Comparison of ENCODE assay signal across 17 cellular contexts in genomic region chr2:28450901-28451565, GRCh38.
"Had no signal": no experiment of that assay in that cellular context is flagged by ENCODE, and none has a peak within 500 bp of the region (broad histone marks: within the 10 kb centered on the region; RNA-seq: fewer than 3 reads in every experiment).

No MANE protein-coding gene starts in this region.

- H3K4me3 ChIP-seq: adrenal gland, dorsolateral prefrontal cortex, gastrocnemius medialis, heart right ventricle, lower lobe of right lung, right atrium auricular region, smooth muscle cell, stomach, testis had no signal

- H3K36me3 ChIP-seq: adrenal gland, gastrocnemius medialis, heart right ventricle, lower lobe of right lung, right atrium auricular region, stomach had no signal

- H3K4me3 Mint-ChIP-seq: endodermal cell had no signal

- H3K4me1 ChIP-seq: gastrocnemius medialis, testis had no signal

- H3K27ac ChIP-seq: dorsolateral prefrontal cortex, gastrocnemius medialis, lower lobe of right lung, right atrium auricular region, stomach, testis had no signal

- H3K27me3 ChIP-seq: adrenal gland, dorsolateral prefrontal cortex, gastrocnemius medialis, heart right ventricle, right atrium auricular region, stomach, testis had no signal

- H3K27ac Mint-ChIP-seq: endodermal cell, progenitor cell of endocrine pancreas had no signal

- ATAC-seq: gastrocnemius medialis, left colon, lower lobe of right lung had no signal

- H3K9me3 ChIP-seq: adrenal gland, gastrocnemius medialis, heart right ventricle, lower lobe of right lung, right atrium auricular region, stomach, testis had no signal

- H3K4me2 ChIP-seq: smooth muscle cell had no signal

- H3K9me3 Mint-ChIP-seq: activated CD8-positive, alpha-beta T cell treated with anti-CD3 and anti-CD28 coated beads for 36 hours; endodermal cell had no signal

- H3K27me3 Mint-ChIP-seq: activated CD8-positive, alpha-beta T cell treated with anti-CD3 and anti-CD28 coated beads for 36 hours; progenitor cell of endocrine pancreas had no signal

- DNase-seq: activated CD8-positive, alpha-beta memory T cell treated with anti-CD3 and anti-CD28 coated beads, Interleukin-2, amount 50 U/mL, for 48 hours; activated CD8-positive, alpha-beta T cell treated with anti-CD3 and anti-CD28 coated beads for 36 hours; activated effector memory CD4-positive, alpha-beta T cell treated with Interleukin-2 at 50 U/mL for 16 hours; adrenal gland; dorsolateral prefrontal cortex; endodermal cell; gastrocnemius medialis; heart right ventricle; left colon; lower lobe of right lung; stomach; SW 1271; T-helper 9 cell; testis had no signal
